In genomic region chr15:101156509-101157159, GRCh38 we compare ENCODE assay signal across 10 cellular contexts.
A peak's percentile ranks its signal among the peaks of the same experiment; 100 is the strongest.
DNase-seq lines count a peak whose midpoint lies in the region; ATAC-seq and TF ChIP-seq lines count a peak whose summit lies in the region.
"Had no signal": no experiment of that assay in that cellular context is flagged by ENCODE, and none has a peak within 500 bp of the region (broad histone marks: within the 10 kb centered on the region; RNA-seq: fewer than 3 reads in every experiment).

No MANE protein-coding gene starts in this region.

- H2AFZ ChIP-seq in smooth muscle cell (ENCODE audit: low read depth): no peak overlapping the region

- H3K4me1 ChIP-seq in SJSA1 (replicated peaks) (peaks cover 46% of the 10 kb centered on the region), smooth muscle cell (ENCODE audit: low read depth) (no peaks in the 10 kb centered on the region)

- H4K20me1 ChIP-seq in smooth muscle cell (ENCODE audit: low read depth): no peaks in the 10 kb centered on the region

- no peaks in the 10 kb centered on the region for H3K9me3 Mint-ChIP-seq in activated naive CD8-positive, alpha-beta T cell treated with anti-CD3 and anti-CD28 coated beads, Interleukin-2, amount 50 U/mL, for 24 hours

- TF ChIP-seq CTCF in AG09309 (IDR thresholded peaks at IDR 0.05; ENCODE audit: control insufficient read depth, insufficient read depth, low read depth, low read length, missing control alignments) (no peak), smooth muscle cell (IDR thresholded peaks at IDR 0.05; ENCODE audit: borderline replicate concordance, insufficient read depth, poor library complexity, severe bottlenecking) (no peak)

- H3K36me3 ChIP-seq in SJSA1: no peaks in the 10 kb centered on the region
- no peaks in the 10 kb centered on the region for H3K36me3 ChIP-seq in smooth muscle cell (ENCODE audit: low read depth)

- H3K27me3 Mint-ChIP-seq in activated naive CD8-positive, alpha-beta T cell treated with anti-CD3 and anti-CD28 coated beads, Interleukin-2, amount 50 U/mL, for 24 hours: peaks cover 3% of the 10 kb centered on the region

- H3K9me3 ChIP-seq in SJSA1 (replicated peaks): no peaks in the 10 kb centered on the region
- no peaks in the 10 kb centered on the region for H3K9me3 ChIP-seq in smooth muscle cell (replicated peaks; ENCODE audit: low read depth)

- H3K9ac ChIP-seq in smooth muscle cell (ENCODE audit: low read depth): no peak overlapping the region

- H3K27ac Mint-ChIP-seq in activated naive CD8-positive, alpha-beta T cell treated with anti-CD3 and anti-CD28 coated beads, Interleukin-2, amount 50 U/mL, for 24 hours: no peak overlapping the region

- ATAC-seq in HG03039 (IDR thresholded peaks at IDR 0.05; ENCODE audit: unreplicated experiment): peak; percentile 74
- ATAC-seq in activated naive CD8-positive, alpha-beta T cell treated with anti-CD3 and anti-CD28 coated beads, Interleukin-2, amount 50 U/mL, for 24 hours: no peak

- no peak overlapping the region for H3K4me3 Mint-ChIP-seq in activated naive CD8-positive, alpha-beta T cell treated with anti-CD3 and anti-CD28 coated beads, Interleukin-2, amount 50 U/mL, for 24 hours

- whole genome bisulfite sequencing in smooth muscle cell (ENCODE audit: low lambda C conversion rate): 83% methylated on average over 21 of the region's 21 CpGs

- peaks cover 33% of the 10 kb centered on the region for H3K4me1 Mint-ChIP-seq in activated naive CD8-positive, alpha-beta T cell treated with anti-CD3 and anti-CD28 coated beads, Interleukin-2, amount 50 U/mL, for 24 hours

- no peaks in the 10 kb centered on the region for H3K36me3 Mint-ChIP-seq in activated naive CD8-positive, alpha-beta T cell treated with anti-CD3 and anti-CD28 coated beads, Interleukin-2, amount 50 U/mL, for 24 hours (ENCODE audit: low read depth)

- H3K4me3 ChIP-seq in AG09309 (ENCODE audit: control insufficient read depth, low read depth, low read length) (no peak overlapping the region), SJSA1 (no peak overlapping the region), smooth muscle cell (no peak overlapping the region)

- DNase-seq in AG09309 (ENCODE audit: low read depth) (peak; percentile 59), GM19240 (ENCODE audit: insufficient read length, low spot score) (peak; percentile 66), SJSA1 (ENCODE audit: low read depth in 1 of 2, low spot score in 2 of 2) (peak; percentile 28 to 65), smooth muscle cell (lab: John Stamatoyannopoulos, UW; ENCODE audit: unreplicated experiment) (no peak), amniotic stem cell (lab: John Stamatoyannopoulos, UW) (no peak), dedifferentiated amniotic fluid mesenchymal stem cell (ENCODE audit: extremely low spot score) (no peak)
- DNase-seq in activated naive CD8-positive, alpha-beta T cell treated with anti-CD3 and anti-CD28 coated beads, Interleukin-2, amount 50 U/mL, for 24 hours: no peak
- DNase-seq: effector memory CD4-positive, alpha-beta T cell had no signal

- no peaks in the 10 kb centered on the region for H3F3A ChIP-seq in smooth muscle cell (ENCODE audit: low read depth)

- no peak overlapping the region for H3K4me2 ChIP-seq in smooth muscle cell

- H3K27ac ChIP-seq in SJSA1 (no peak overlapping the region), smooth muscle cell (ENCODE audit: low read depth) (no peak overlapping the region)
- H3K27ac ChIP-seq: VCaP had no signal

- peaks cover 14% of the 10 kb centered on the region for H3K79me2 ChIP-seq in smooth muscle cell (ENCODE audit: low read depth)

- no peaks in the 10 kb centered on the region for H3K27me3 ChIP-seq in SJSA1 (replicated peaks)
- no peaks in the 10 kb centered on the region for H3K27me3 ChIP-seq in smooth muscle cell (ENCODE audit: low read depth)

Comparison
In these comparisons a context has a peak if more than half of its experiments do, and no peak if none do; other contexts are left out.
1. DNase-seq: peak in AG09309 (single experiment), GM19240 (single experiment) and SJSA1 (2 of 2); none in smooth muscle cell (single experiment), activated naive CD8-positive, alpha-beta T cell treated with anti-CD3 and anti-CD28 coated beads, Interleukin-2, amount 50 U/mL, for 24 hours (single experiment), amniotic stem cell (single experiment) and dedifferentiated amniotic fluid mesenchymal stem cell (single experiment).